20 cellular contexts compared by ENCODE assay signal in the genomic region with DNA sequence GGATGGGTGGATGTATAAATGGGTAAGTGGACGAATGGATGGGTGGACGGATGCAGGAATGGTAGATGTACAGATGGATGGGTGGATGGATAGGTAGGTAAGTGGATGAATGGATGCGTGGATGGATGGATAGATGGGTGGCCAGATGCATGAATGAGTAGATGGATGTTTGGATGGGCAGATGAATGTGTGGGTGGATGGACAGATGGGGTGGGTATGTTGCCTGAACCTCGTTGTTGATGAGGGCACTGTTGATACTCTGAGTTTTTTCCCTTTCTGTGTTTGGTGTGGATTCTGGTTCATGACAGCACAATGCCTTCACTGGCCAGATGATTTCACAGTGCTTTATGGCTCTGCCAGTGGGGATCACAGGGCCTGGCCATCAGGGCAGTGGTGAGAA.
"Had no signal": no experiment of that assay in that cellular context is flagged by ENCODE, and none has a peak within 500 bp of the region (broad histone marks: within the 10 kb centered on the region; RNA-seq: fewer than 3 reads in every experiment).

No MANE protein-coding gene starts in this region.

- FAIRE-seq: pancreas, small intestine had no signal

- ATAC-seq: activated CD4-positive, alpha-beta T cell treated with anti-CD3 and anti-CD28 coated beads for 36 hours; activated CD8-positive, alpha-beta memory T cell treated with anti-CD3 and anti-CD28 coated beads, Interleukin-2, amount 10 ng/mL, durations not matched to agents 7 days and 5 days; activated naive CD4-positive, alpha-beta T cell treated with anti-CD3 and anti-CD28 coated beads, Interleukin-2, amount 50 U/mL, for 72 hours; activated T-cell treated with anti-CD3 and anti-CD28 coated beads, Interleukin-2, amount 50 U/mL, for 72 hours; body of pancreas; pancreas; T-helper 17 cell had no signal

- H3K36me3 ChIP-seq: colonic mucosa, left ventricle myocardium inferior, pancreas had no signal

- H3K27ac ChIP-seq: colonic mucosa, pancreas had no signal

- H3K9me3 ChIP-seq: body of pancreas, colonic mucosa, left ventricle myocardium inferior, pancreas had no signal

- H3K4me1 Mint-ChIP-seq: activated CD4-positive, alpha-beta T cell treated with anti-CD3 and anti-CD28 coated beads for 36 hours; activated CD8-positive, alpha-beta memory T cell treated with anti-CD3 and anti-CD28 coated beads, Interleukin-2, amount 10 ng/mL, durations not matched to agents 7 days and 5 days had no signal

- H3K4me1 ChIP-seq: colonic mucosa, pancreas had no signal

- H3K4me3 ChIP-seq: body of pancreas, colonic mucosa, left ventricle myocardium inferior, pancreas had no signal

- H3K36me3 Mint-ChIP-seq: activated CD8-positive, alpha-beta memory T cell treated with anti-CD3 and anti-CD28 coated beads, Interleukin-2, amount 10 ng/mL, durations not matched to agents 7 days and 5 days; activated naive CD4-positive, alpha-beta T cell treated with anti-CD3 and anti-CD28 coated beads, Interleukin-2, amount 50 U/mL, for 72 hours; natural killer cell had no signal

- H3K4me3 Mint-ChIP-seq: activated CD4-positive, alpha-beta memory T cell treated with anti-CD3 and anti-CD28 coated beads for 36 hours; activated CD4-positive, alpha-beta T cell treated with anti-CD3 and anti-CD28 coated beads for 36 hours; activated CD8-positive, alpha-beta memory T cell treated with anti-CD3 and anti-CD28 coated beads, Interleukin-2, amount 10 ng/mL, durations not matched to agents 7 days and 5 days; activated T-cell treated with anti-CD3 and anti-CD28 coated beads, Interleukin-2, amount 50 U/mL, for 72 hours; memory B cell; natural killer cell; T-helper 17 cell had no signal

- H3K27me3 Mint-ChIP-seq: activated CD4-positive, alpha-beta memory T cell treated with anti-CD3 and anti-CD28 coated beads for 36 hours; activated CD4-positive, alpha-beta T cell treated with anti-CD3 and anti-CD28 coated beads for 36 hours; activated CD8-positive, alpha-beta memory T cell treated with anti-CD3 and anti-CD28 coated beads, Interleukin-2, amount 10 ng/mL, durations not matched to agents 7 days and 5 days; memory B cell; T-helper 17 cell had no signal

- H3K9me3 Mint-ChIP-seq: activated CD4-positive, alpha-beta memory T cell treated with anti-CD3 and anti-CD28 coated beads for 36 hours had no signal

- H3K27ac Mint-ChIP-seq: activated CD4-positive, alpha-beta memory T cell treated with anti-CD3 and anti-CD28 coated beads for 36 hours; activated CD4-positive, alpha-beta T cell treated with anti-CD3 and anti-CD28 coated beads for 36 hours; activated CD8-positive, alpha-beta memory T cell treated with anti-CD3 and anti-CD28 coated beads, Interleukin-2, amount 10 ng/mL, durations not matched to agents 7 days and 5 days; activated naive CD4-positive, alpha-beta T cell treated with anti-CD3 and anti-CD28 coated beads, Interleukin-2, amount 50 U/mL, for 72 hours; activated T-cell treated with anti-CD3 and anti-CD28 coated beads, Interleukin-2, amount 50 U/mL, for 72 hours; T-helper 17 cell had no signal

- H3K27me3 ChIP-seq: body of pancreas, colonic mucosa, pancreas had no signal

- DNase-seq: activated CD4-positive, alpha-beta memory T cell treated with anti-CD3 and anti-CD28 coated beads for 36 hours; activated CD4-positive, alpha-beta T cell treated with anti-CD3 and anti-CD28 coated beads for 36 hours; activated CD8-positive, alpha-beta memory T cell treated with anti-CD3 and anti-CD28 coated beads, Interleukin-2, amount 10 ng/mL, durations not matched to agents 7 days and 5 days; activated gamma-delta T cell; activated T-cell treated with anti-CD3 and anti-CD28 coated beads, Interleukin-2, amount 50 U/mL, for 72 hours; amygdala; body of pancreas; central memory CD4-positive, alpha-beta T cell; colonic mucosa; left ventricle myocardium inferior; small intestine; stimulated activated CD4-positive, alpha-beta T cell treated with anti-CD3 and anti-CD28 coated beads, Interleukin-4, amount 100 ng/mL, for 4 hours; stimulated activated CD8-positive, alpha-beta memory T cell treated with anti-CD3 and anti-CD28 coated beads, Interleukin-4, amount 100 ng/mL, for 48 hours; stimulated activated naive CD8-positive, alpha-beta T cell treated with anti-CD3 and anti-CD28 coated beads, Interleukin-15, Interleukin-2, amounts not matched to agents 100 U/mL and 50 U/mL, for 24 hours; T-helper 17 cell; trophoblast cell had no signal
